ENCODE assay signal across 19 cellular contexts in the genomic region with DNA sequence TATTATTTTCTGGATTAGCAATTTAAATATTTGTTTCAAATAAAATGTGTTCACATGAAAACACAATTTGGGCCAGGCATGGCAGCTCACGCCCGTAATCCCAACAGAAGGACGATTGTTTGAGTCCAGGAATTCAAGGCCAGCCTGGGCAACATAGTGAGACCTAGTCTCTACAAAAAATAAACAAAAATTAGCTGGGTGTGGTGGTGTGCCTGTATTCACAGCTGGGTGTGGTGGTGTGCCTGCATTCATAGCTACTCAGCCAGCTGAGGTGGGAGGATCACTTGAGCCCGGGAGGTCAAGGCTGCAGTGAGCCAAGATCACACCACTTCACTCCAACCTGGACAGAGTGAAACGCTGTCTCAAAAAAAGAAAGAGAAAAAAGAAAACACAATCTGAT.
"Had no signal": no experiment of that assay in that cellular context is flagged by ENCODE, and none has a peak within 500 bp of the region (broad histone marks: within the 10 kb centered on the region; RNA-seq: fewer than 3 reads in every experiment).

No MANE protein-coding gene starts in this region.

- H3K27me3 ChIP-seq: brain microvascular endothelial cell, hepatocyte, neutrophil had no signal

- DNase-seq: activated CD4-positive, alpha-beta T cell treated with anti-CD3 and anti-CD28 coated beads, Interleukin-2, amount 50 U/mL, for 48 hours; activated naive CD4-positive, alpha-beta T cell treated with Interleukin-2 at 50 U/mL for 16 hours; anterior cingulate cortex; brain microvascular endothelial cell; cerebellar nuclear complex; dermis blood vessel endothelial cell; erythroblast; islet precursor cell; naive thymus-derived CD8-positive, alpha-beta T cell; stimulated activated CD4-positive, alpha-beta T cell treated with anti-CD3 and anti-CD28 coated beads, Interleukin-4, amount 100 ng/mL, for 24 hours; stimulated activated naive CD4-positive, alpha-beta T cell; T-cell; T-helper 9 cell had no signal

- ATAC-seq: activated T-helper 17 cell treated with anti-CD3 and anti-CD28 coated beads, Interleukin-2, amount 50 U/mL, for 72 hours; naive thymus-derived CD8-positive, alpha-beta T cell; T-cell had no signal

- H3K4me3 ChIP-seq: hepatocyte, lung, SK-N-MC had no signal

- H3K27me3 Mint-ChIP-seq: activated T-helper 17 cell treated with anti-CD3 and anti-CD28 coated beads, Interleukin-2, amount 50 U/mL, for 72 hours; naive thymus-derived CD8-positive, alpha-beta T cell; T-cell had no signal

- H3K27ac Mint-ChIP-seq: activated T-helper 17 cell treated with anti-CD3 and anti-CD28 coated beads, Interleukin-2, amount 50 U/mL, for 72 hours; T-cell had no signal

- H3K9me3 ChIP-seq: neutrophil had no signal

- H3K27ac ChIP-seq: brain microvascular endothelial cell, hepatocyte, neutrophil, parathyroid adenoma, SK-N-MC had no signal

- H3K4me3 Mint-ChIP-seq: activated T-helper 17 cell treated with anti-CD3 and anti-CD28 coated beads, Interleukin-2, amount 50 U/mL, for 72 hours; naive thymus-derived CD8-positive, alpha-beta T cell; T-cell had no signal

- H3K4me1 ChIP-seq: parathyroid adenoma had no signal

- H3K4me1 Mint-ChIP-seq: activated T-helper 17 cell treated with anti-CD3 and anti-CD28 coated beads, Interleukin-2, amount 50 U/mL, for 72 hours had no signal

- H3K9me3 Mint-ChIP-seq: activated T-helper 17 cell treated with anti-CD3 and anti-CD28 coated beads, Interleukin-2, amount 50 U/mL, for 72 hours; naive thymus-derived CD8-positive, alpha-beta T cell; T-cell had no signal
